19 cellular contexts compared by ENCODE assay signal in the genomic region with DNA sequence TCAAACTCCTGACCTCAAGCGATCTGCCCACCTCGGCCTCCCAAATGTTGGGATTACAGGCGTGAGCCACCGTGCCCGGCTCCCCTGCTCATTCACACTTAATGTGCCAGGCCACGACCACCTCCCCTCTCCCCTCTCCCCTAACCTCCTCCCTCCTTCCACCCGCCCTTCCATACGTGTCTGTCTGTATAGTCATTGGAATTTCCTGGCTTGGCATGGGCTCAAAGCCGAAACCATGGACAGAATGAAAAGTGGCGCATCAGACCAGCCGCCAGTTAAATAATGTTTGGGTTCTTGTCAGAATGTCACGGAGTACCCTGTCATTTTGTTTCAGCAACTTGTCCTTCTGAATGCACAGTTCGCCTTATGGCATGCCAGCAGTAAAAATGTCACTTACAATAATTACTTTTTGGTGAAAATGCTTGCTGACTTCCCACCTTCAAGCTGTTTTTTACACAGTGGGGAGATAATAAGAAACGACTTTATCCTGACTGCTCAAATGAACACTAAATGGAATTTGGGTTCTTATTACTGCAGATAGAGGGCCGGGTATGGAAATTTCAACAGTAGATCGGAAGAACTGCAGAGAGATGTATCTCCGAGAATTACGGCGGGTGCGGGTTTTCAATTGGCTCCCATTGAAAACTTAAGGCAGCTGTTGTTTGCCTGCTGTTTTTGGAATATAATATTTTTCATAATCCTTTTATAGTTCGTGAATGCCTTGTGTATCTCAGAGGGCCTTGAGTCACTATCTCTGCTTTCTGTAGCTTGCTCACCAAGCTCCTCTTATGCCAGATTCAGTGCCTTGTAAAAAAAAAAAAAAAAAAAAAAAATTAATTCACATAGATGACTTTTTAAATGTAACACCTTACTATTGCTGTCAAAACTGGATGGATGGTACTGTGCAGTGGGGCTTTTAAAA.
DNase-seq lines count a peak whose midpoint lies in the region; ATAC-seq, FAIRE-seq and TF ChIP-seq lines count a peak whose summit lies in the region.
"Had no signal": no experiment of that assay in that cellular context is flagged by ENCODE, and none has a peak within 500 bp of the region (broad histone marks: within the 10 kb centered on the region; RNA-seq: fewer than 3 reads in every experiment).

No MANE protein-coding gene starts in this region.

- no peak overlapping the region for H2AFZ ChIP-seq in K562 (ENCODE audit: low read depth, low read length)
- H2AFZ ChIP-seq: neural progenitor cell had no signal

- no peaks in the 10 kb centered on the region for H3K9me3 ChIP-seq in K562 (replicated peaks; ENCODE audit: control insufficient read depth, insufficient read depth, low read depth, low read length)
- H3K9me3 ChIP-seq: A549, sigmoid colon, uterus had no signal

- ATAC-seq in K562 (no peak), GM18519 (IDR thresholded peaks at IDR 0.05; ENCODE audit: low FRiP score, unreplicated experiment) (no peak)
- no peak for ATAC-seq in activated T-cell treated with anti-CD3 and anti-CD28 coated beads, Interleukin-2, amount 50 U/mL, for 4 hours
- ATAC-seq in activated CD8-positive, alpha-beta memory T cell treated with anti-CD3 and anti-CD28 coated beads, Interleukin-2, amount 10 ng/mL, durations not matched to agents 7 days and 5 days, result no peak

- intact Hi-C loops in K562 (cut with micrococcal nuclease), result no loop called here

- H3K27ac Mint-ChIP-seq in activated CD8-positive, alpha-beta memory T cell treated with anti-CD3 and anti-CD28 coated beads, Interleukin-2, amount 10 ng/mL, durations not matched to agents 7 days and 5 days, result no peak overlapping the region
- H3K27ac Mint-ChIP-seq: activated naive CD8-positive, alpha-beta T cell treated with anti-CD3 and anti-CD28 coated beads, Interleukin-2, amount 10 ng/mL, durations not matched to agents 7 days and 5 days; neural progenitor cell had no signal

- TF ChIP-seq RAD21 in K562 (CRISPR knock-in tag; conservative IDR thresholded peaks at IDR 0.05 in 1 of 2, IDR thresholded peaks at IDR 0.05 in 1 of 2), result no peak

- no peak overlapping the region for H3K4me3 ChIP-seq in K562
- H3K4me3 ChIP-seq: A549, neural progenitor cell, sigmoid colon, uterus had no signal

- H3K4me2 ChIP-seq in K562 (ENCODE audit: insufficient read depth, low read length), result no peak overlapping the region
- H3K4me2 ChIP-seq: A549, neural progenitor cell had no signal

- no peak overlapping the region for H3K9ac ChIP-seq in K562 (ENCODE audit: insufficient read depth in 1 of 2, low read depth in 2 of 2, low read length in 2 of 2)
- H3K9ac ChIP-seq: neural progenitor cell had no signal

- H3K27me3 ChIP-seq in K562 (ENCODE audit: control insufficient read depth in 2 of 2, insufficient read depth in 2 of 2, low read length in 2 of 2), result no peaks in the 10 kb centered on the region
- H3K27me3 ChIP-seq: neural progenitor cell, sigmoid colon, uterus had no signal

- TF ChIP-seq POLR2A in K562 (conservative IDR thresholded peaks at IDR 0.05), result no peak

- no peaks in the 10 kb centered on the region for H3K27me3 Mint-ChIP-seq in activated T-cell treated with anti-CD3 and anti-CD28 coated beads, Interleukin-2, amount 50 U/mL, for 4 hours (ENCODE audit: low read depth)
- H3K27me3 Mint-ChIP-seq in activated CD8-positive, alpha-beta memory T cell treated with anti-CD3 and anti-CD28 coated beads, Interleukin-2, amount 10 ng/mL, durations not matched to agents 7 days and 5 days, result no peaks in the 10 kb centered on the region
- H3K27me3 Mint-ChIP-seq: activated naive CD8-positive, alpha-beta T cell treated with anti-CD3 and anti-CD28 coated beads, Interleukin-2, amount 10 ng/mL, durations not matched to agents 7 days and 5 days had no signal

- CTCF ChIA-PET in K562 (lab: Yijun Ruan, JAX; ENCODE audit: low intra/inter-chr PET ratio), result no interaction called here
- CTCF ChIA-PET in activated CD8-positive, alpha-beta memory T cell treated with anti-CD3 and anti-CD28 coated beads, Interleukin-2, amount 10 ng/mL, durations not matched to agents 7 days and 5 days (lab: Charles Lee), result interaction anchor here (0.7 kb wide), 1 partner anchor 212 kb away, joined by 3 read pairs; a partner anchor contains a TSS

- no peaks in the 10 kb centered on the region for H3K9me1 ChIP-seq in K562 (ENCODE audit: control insufficient read depth, insufficient read depth, low read length)

- no peaks in the 10 kb centered on the region for H3K4me1 Mint-ChIP-seq in activated T-cell treated with anti-CD3 and anti-CD28 coated beads, Interleukin-2, amount 50 U/mL, for 4 hours (ENCODE audit: low read depth)
- H3K4me1 Mint-ChIP-seq in activated CD8-positive, alpha-beta memory T cell treated with anti-CD3 and anti-CD28 coated beads, Interleukin-2, amount 10 ng/mL, durations not matched to agents 7 days and 5 days, result peaks cover 4% of the 10 kb centered on the region
- H3K4me1 Mint-ChIP-seq: neural progenitor cell had no signal

- WGBS in K562 (ENCODE audit: insufficient coverage, low coverage, missing lambda C conversion rate), result 80% methylated on average over 21 of the region's 21 CpGs

- peak; percentile 60 for DNase-seq in A172 (ENCODE audit: low spot score)
- peak; percentile 80 for DNase-seq in LHCN-M2 (ENCODE audit: low read depth)
- DNase-seq in K562 (ENCODE audit: extremely low read depth in 1 of 4, low spot score in 3 of 4), result no peak
- peak; percentile 78 for DNase-seq in iris pigment epithelial cell (ENCODE audit: low read depth)
- DNase-seq in activated T-cell treated with anti-CD3 and anti-CD28 coated beads, Interleukin-2, amount 50 U/mL, for 4 hours, result no peak
- DNase-seq in activated CD8-positive, alpha-beta memory T cell treated with anti-CD3 and anti-CD28 coated beads, Interleukin-2, amount 10 ng/mL, durations not matched to agents 7 days and 5 days, result no peak
- DNase-seq in caudate nucleus (lab: John Stamatoyannopoulos, UW), result no peak
- DNase-seq: activated CD4-positive, alpha-beta T cell treated with anti-CD3 and anti-CD28 coated beads for 1 hour; activated naive CD8-positive, alpha-beta T cell treated with anti-CD3 and anti-CD28 coated beads, Interleukin-2, amount 10 ng/mL, durations not matched to agents 7 days and 5 days; mammary epithelial cell; NCI-H187; NCI-H774; sigmoid colon; stimulated activated naive CD4-positive, alpha-beta T cell; T-helper 2 cell; uterus had no signal

- POLR2A ChIA-PET in K562 (lab: Yijun Ruan, JAX), result interaction anchor here (0.6 to 0.9 kb wide), 2 partner anchors 63 to 618 kb away, joined by 3 to 4 read pairs; no protein-coding TSS in a partner anchor

- no peak overlapping the region for H3K27ac ChIP-seq in K562 (ENCODE audit: extremely low read depth, low read depth, low read length)
- H3K27ac ChIP-seq in caudate nucleus (ENCODE audit: low read depth, low read length), result no peak overlapping the region
- H3K27ac ChIP-seq: A549, neural progenitor cell, sigmoid colon, uterus had no signal

- no peak overlapping the region for H3K4me3 Mint-ChIP-seq in activated T-cell treated with anti-CD3 and anti-CD28 coated beads, Interleukin-2, amount 50 U/mL, for 4 hours
- H3K4me3 Mint-ChIP-seq in activated CD8-positive, alpha-beta memory T cell treated with anti-CD3 and anti-CD28 coated beads, Interleukin-2, amount 10 ng/mL, durations not matched to agents 7 days and 5 days, result no peak overlapping the region
- H3K4me3 Mint-ChIP-seq: activated naive CD8-positive, alpha-beta T cell treated with anti-CD3 and anti-CD28 coated beads, Interleukin-2, amount 10 ng/mL, durations not matched to agents 7 days and 5 days; neural progenitor cell had no signal

- BruUV-seq in K562 (replicated peaks; lab: Mats Ljungman, UMichigan), result no TSS peak

- no peaks in the 10 kb centered on the region for H3K9me3 Mint-ChIP-seq in activated T-cell treated with anti-CD3 and anti-CD28 coated beads, Interleukin-2, amount 50 U/mL, for 4 hours
- H3K9me3 Mint-ChIP-seq in activated CD8-positive, alpha-beta memory T cell treated with anti-CD3 and anti-CD28 coated beads, Interleukin-2, amount 10 ng/mL, durations not matched to agents 7 days and 5 days (ENCODE audit: low read depth), result no peaks in the 10 kb centered on the region
- H3K9me3 Mint-ChIP-seq: activated naive CD8-positive, alpha-beta T cell treated with anti-CD3 and anti-CD28 coated beads, Interleukin-2, amount 10 ng/mL, durations not matched to agents 7 days and 5 days; neural progenitor cell had no signal

- in situ Hi-C loops in K562 (cut with MboI), result no loop called here

- FAIRE-seq in K562 (lab: Jason Lieb, UNC), result peak; percentile 15
- FAIRE-seq: A549 had no signal

- no peaks in the 10 kb centered on the region for H3K4me1 ChIP-seq in K562 (replicated peaks in 1 of 2; ENCODE audit: control insufficient read depth in 2 of 2, insufficient read depth in 2 of 2, low read length in 2 of 2)
- H3K4me1 ChIP-seq: A549, neural progenitor cell, sigmoid colon, uterus had no signal

- TF ChIP-seq EP300 in K562 (IDR thresholded peaks at IDR 0.05; ENCODE audit: low read length), result no peak

- H3K79me2 ChIP-seq in K562 (ENCODE audit: control insufficient read depth, insufficient read depth, low read length), result no peaks in the 10 kb centered on the region

- H3K36me3 ChIP-seq in K562 (ENCODE audit: control insufficient read depth, insufficient read depth, low read length), result peaks cover 3% of the 10 kb centered on the region; the same call in 1 of the 3 replicates
- H3K36me3 ChIP-seq: neural progenitor cell, uterus had no signal

- peaks cover 6% of the 10 kb centered on the region for H3K36me3 Mint-ChIP-seq in activated T-cell treated with anti-CD3 and anti-CD28 coated beads, Interleukin-2, amount 50 U/mL, for 4 hours (ENCODE audit: insufficient read depth)
- H3K36me3 Mint-ChIP-seq in activated CD8-positive, alpha-beta memory T cell treated with anti-CD3 and anti-CD28 coated beads, Interleukin-2, amount 10 ng/mL, durations not matched to agents 7 days and 5 days, result no peaks in the 10 kb centered on the region
- H3K36me3 Mint-ChIP-seq: activated naive CD8-positive, alpha-beta T cell treated with anti-CD3 and anti-CD28 coated beads, Interleukin-2, amount 10 ng/mL, durations not matched to agents 7 days and 5 days had no signal

- TF ChIP-seq CTCF in K562 (IDR thresholded peaks at IDR 0.05 in 2 of 3, conservative IDR thresholded peaks at IDR 0.05 in 1 of 3; ENCODE audit: insufficient read depth in 2 of 3, low read depth in 1 of 3, low read length in 3 of 3), result no peak

- H4K20me1 ChIP-seq in K562 (replicated peaks; ENCODE audit: control insufficient read depth, insufficient read depth, low read length), result peaks cover 3% of the 10 kb centered on the region; the same call in 1 of the 2 replicates

Comparison
In these comparisons a context has a peak if more than half of its experiments do, and no peak if none do; other contexts are left out.
1. DNase-seq: peak in A172 (single experiment), LHCN-M2 (single experiment) and iris pigment epithelial cell (single experiment); none in K562 (0 of 4), activated T-cell treated with anti-CD3 and anti-CD28 coated beads, Interleukin-2, amount 50 U/mL, for 4 hours (single experiment), activated CD8-positive, alpha-beta memory T cell treated with anti-CD3 and anti-CD28 coated beads, Interleukin-2, amount 10 ng/mL, durations not matched to agents 7 days and 5 days (single experiment) and caudate nucleus (0 of 61).